8 cellular contexts compared by ENCODE assay signal in the genomic region with DNA sequence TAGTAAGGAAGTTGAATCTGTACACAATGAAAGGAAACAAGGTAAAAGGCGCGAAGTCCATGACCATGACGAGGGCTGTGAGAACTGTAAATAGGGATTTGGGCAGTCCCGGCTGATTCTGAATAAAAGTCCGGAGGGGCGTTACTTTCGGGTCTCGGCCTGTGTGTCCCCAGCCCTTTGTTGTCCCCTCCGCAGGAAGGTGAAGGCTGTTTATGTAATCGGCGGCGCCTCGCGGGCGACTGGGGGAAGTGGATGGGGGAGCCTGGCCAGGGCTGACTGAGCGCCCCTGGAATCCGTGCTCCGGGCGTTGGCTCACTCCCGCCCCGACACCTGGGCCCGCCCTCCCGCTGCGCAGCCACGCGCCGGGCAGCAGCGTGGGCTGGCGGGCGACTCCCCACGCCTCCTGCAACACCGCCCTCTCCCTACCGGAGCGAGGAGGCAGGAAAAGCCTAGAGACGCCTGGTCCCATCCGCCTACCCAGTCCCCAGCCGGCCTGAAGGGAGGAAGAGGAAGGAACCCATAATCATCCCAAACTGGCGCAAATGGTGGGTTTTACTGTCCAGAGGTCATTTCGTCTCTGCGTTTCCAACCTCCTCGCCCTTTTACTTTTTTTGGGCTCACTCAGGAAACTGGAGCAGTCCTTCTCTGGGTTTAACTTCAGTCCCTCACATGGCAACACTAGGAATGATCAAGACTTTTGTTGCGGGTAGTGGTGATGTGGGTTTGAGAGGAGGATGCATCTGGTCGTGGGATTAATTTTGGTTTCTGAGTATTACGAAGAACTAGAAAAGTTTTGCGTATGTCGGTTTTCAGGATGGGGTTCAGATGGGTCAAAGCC. TPM values are rescaled to one million over a fixed set of nuclear protein-coding genes. Genes with fewer than 3 reads are reported as not detected.
DNase-seq lines count a peak whose midpoint lies in the region; ATAC-seq and TF ChIP-seq lines count a peak whose summit lies in the region.

No MANE protein-coding gene starts in this region.

- no peak for ATAC-seq in natural killer cell
- ATAC-seq in GM18498 (IDR thresholded peaks at IDR 0.05; ENCODE audit: unreplicated experiment): no peak

- H3K4me3 Mint-ChIP-seq in T-helper 1 cell treated with Interleukin-12 subunit alpha and Interleukin-12 subunit beta and Interleukin-4 antibody, amounts not matched to agents 30 μg/mL and 1 μg/mL, for 36 hours: peak overlapping the region; percentile 81
- H3K4me3 Mint-ChIP-seq in endothelial cell (ENCODE audit: unreplicated experiment): peak overlapping the region; percentile 80
- peak overlapping the region; percentile 73 for H3K4me3 Mint-ChIP-seq in natural killer cell

- no peaks in the 10 kb centered on the region for H3K9me3 Mint-ChIP-seq in T-helper 1 cell treated with Interleukin-12 subunit alpha and Interleukin-12 subunit beta and Interleukin-4 antibody, amounts not matched to agents 30 μg/mL and 1 μg/mL, for 36 hours
- H3K9me3 Mint-ChIP-seq in endothelial cell (ENCODE audit: unreplicated experiment) (no peaks in the 10 kb centered on the region), natural killer cell (no peaks in the 10 kb centered on the region)

- H3K27ac Mint-ChIP-seq in T-helper 1 cell treated with Interleukin-12 subunit alpha and Interleukin-12 subunit beta and Interleukin-4 antibody, amounts not matched to agents 30 μg/mL and 1 μg/mL, for 36 hours: peak overlapping the region; percentile 63
- H3K27ac Mint-ChIP-seq in endothelial cell (ENCODE audit: unreplicated experiment) (peak overlapping the region; percentile 62), natural killer cell (peak overlapping the region in 1 of 2 donors; percentile 80)

- H3K4me1 Mint-ChIP-seq in T-helper 1 cell treated with Interleukin-12 subunit alpha and Interleukin-12 subunit beta and Interleukin-4 antibody, amounts not matched to agents 30 μg/mL and 1 μg/mL, for 36 hours (ENCODE audit: low read depth): peaks cover 40% of the 10 kb centered on the region
- H3K4me1 Mint-ChIP-seq in endothelial cell (ENCODE audit: unreplicated experiment): peaks cover 53% of the 10 kb centered on the region
- H3K4me1 Mint-ChIP-seq in natural killer cell: peaks cover 34 to 37% of the 10 kb centered on the region in 2 donors

- no peaks in the 10 kb centered on the region for H3K36me3 Mint-ChIP-seq in T-helper 1 cell treated with Interleukin-12 subunit alpha and Interleukin-12 subunit beta and Interleukin-4 antibody, amounts not matched to agents 30 μg/mL and 1 μg/mL, for 36 hours (ENCODE audit: low read depth)
- H3K36me3 Mint-ChIP-seq in endothelial cell (ENCODE audit: low read depth, unreplicated experiment) (no peaks in the 10 kb centered on the region), natural killer cell (no peaks in the 10 kb centered on the region)

- intact Hi-C loops in natural killer cell (cut with micrococcal nuclease): loop anchor here (5.0 kb wide), 1 partner anchor 296 kb away; no protein-coding TSS in a partner anchor

- DNase-seq in DMS 273 (lab: John Stamatoyannopoulos, UW; ENCODE audit: unreplicated experiment) (peak; percentile 50), DMS 273 treated with DMSO at 0.1 percent for 48 hours (lab: John Stamatoyannopoulos, UW) (no peak), endothelial cell (ENCODE audit: low spot score) (peak; percentile 49), natural killer cell (no peak), SHP77 (lab: John Stamatoyannopoulos, UW) (no peak), OCI-M2 (lab: John Stamatoyannopoulos, UW; ENCODE audit: unreplicated experiment) (no peak)

- TF ChIP-seq CTCF in endothelial cell (IDR thresholded peaks at IDR 0.05; ENCODE audit: unreplicated experiment) (no peak), natural killer cell (IDR thresholded peaks at IDR 0.05) (no peak)

- peaks cover 66% of the 10 kb centered on the region for H3K27me3 Mint-ChIP-seq in T-helper 1 cell treated with Interleukin-12 subunit alpha and Interleukin-12 subunit beta and Interleukin-4 antibody, amounts not matched to agents 30 μg/mL and 1 μg/mL, for 36 hours (ENCODE audit: low read depth)
- peaks cover 8% of the 10 kb centered on the region for H3K27me3 Mint-ChIP-seq in endothelial cell (ENCODE audit: unreplicated experiment)
- H3K27me3 Mint-ChIP-seq in natural killer cell (ENCODE audit: low read depth in 2 of 2): peaks cover 51 to 55% of the 10 kb centered on the region in 2 donors

RNA-seq across cellular contexts. Expression of gene TRIM31, which starts 12.1 kb away (rescaled TPM):
- total RNA-seq in endothelial cell (ENCODE audit: unreplicated experiment): not detected
- not detected for total RNA-seq in natural killer cell

RNA-seq across cellular contexts. Expression of gene RNF39, which starts 25.2 kb away (rescaled TPM):
- total RNA-seq in endothelial cell (ENCODE audit: unreplicated experiment) (not detected), natural killer cell (not detected)

RNA-seq across cellular contexts. Expression of gene PPP1R11, which starts 33.8 kb away (rescaled TPM):
- total RNA-seq in endothelial cell (ENCODE audit: unreplicated experiment) (39.3 TPM), natural killer cell (10 to 100 TPM; 52.9 to 75.3 (median 61.1) TPM)

RNA-seq across cellular contexts. Expression of gene TRIM40, which starts 35.1 kb away (rescaled TPM):
- total RNA-seq in endothelial cell (ENCODE audit: unreplicated experiment) (not detected), natural killer cell (under 1 TPM in 2 of 3 donors, not detected in 1; 0.26 to 0.30 TPM)

RNA-seq across cellular contexts. Expression of gene POLR1H, which starts 39.7 kb away (rescaled TPM):
- total RNA-seq in endothelial cell (ENCODE audit: unreplicated experiment) (39.0 TPM), natural killer cell (10 to 100 TPM; 21.0 to 36.2 (median 28.5) TPM)

Comparison
In these comparisons a context has a peak if more than half of its experiments do, and no peak if none do; other contexts are left out.
1. DNase-seq: peak in DMS 273 (single experiment) and endothelial cell (single experiment); none in DMS 273 treated with DMSO at 0.1 percent for 48 hours (single experiment), natural killer cell (single experiment), SHP77 (0 of 2) and OCI-M2 (single experiment).
2. Peak in every context shown above with its lines, with median percentiles within 50 percentile points of each other: H3K4me3 Mint-ChIP-seq.